Comparison of ENCODE assay signal across 30 cellular contexts in the genomic region with DNA sequence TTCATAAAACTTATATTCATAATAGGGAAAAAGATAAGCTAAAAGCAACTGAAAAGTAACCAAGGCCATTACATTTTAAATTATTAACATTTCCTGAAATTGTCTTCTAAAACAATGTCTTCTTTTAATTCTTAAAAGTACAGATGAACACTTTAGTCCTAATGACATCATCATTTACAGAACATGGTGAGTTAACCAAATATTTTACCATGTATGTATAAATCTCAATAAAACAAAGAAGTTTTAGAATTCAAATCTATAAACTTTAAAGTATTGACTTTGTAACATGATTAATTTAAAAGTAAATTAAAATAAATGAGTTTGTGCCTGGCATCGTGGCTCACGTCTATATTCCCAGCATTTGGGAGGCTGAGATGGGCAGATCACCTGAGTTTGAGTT.
"Had no signal": no experiment of that assay in that cellular context is flagged by ENCODE, and none has a peak within 500 bp of the region (broad histone marks: within the 10 kb centered on the region; RNA-seq: fewer than 3 reads in every experiment).

No MANE protein-coding gene starts in this region.

- ATAC-seq: activated naive CD8-positive, alpha-beta T cell treated with anti-CD3 and anti-CD28 coated beads, Interleukin-2, amount 50 U/mL, for 24 hours; Right ventricle myocardium inferior; SK-N-SH treated with all-trans-retinoic acid at 6 μM for 48 hours had no signal

- H3K36me3 ChIP-seq: Peyer's patch, WERI-Rb-1 had no signal

- FAIRE-seq: bronchial epithelial cell had no signal

- H3K4me3 ChIP-seq: Peyer's patch had no signal

- H3K27ac ChIP-seq: Peyer's patch, RWPE1, WERI-Rb-1 had no signal

- H3K4me1 ChIP-seq: Peyer's patch had no signal

- DNase-seq: activated CD4-positive, alpha-beta T cell treated with anti-CD3 and anti-CD28 coated beads for 1 hour; activated CD4-positive, alpha-beta T cell treated with anti-CD3 and anti-CD28 coated beads, Interleukin-2, amount 10 ng/mL, durations not matched to agents 24 days and 14 days; activated CD4-positive, alpha-beta T cell treated with anti-CD3 and anti-CD28 coated beads, Interleukin-2, amount 50 U/mL, for 48 hours; activated CD4-positive, CD25-positive, alpha-beta regulatory T cell; activated CD8-positive, alpha-beta T cell treated with anti-CD3 and anti-CD28 coated beads, Interleukin-2, amount 10 ng/mL, durations not matched to agents 7 days and 5 days; activated effector memory CD4-positive, alpha-beta T cell treated with Interleukin-2 at 50 U/mL for 16 hours; activated naive CD4-positive, alpha-beta T cell treated with anti-CD3 and anti-CD28 coated beads, Interleukin-2, amount 10 ng/mL, durations not matched to agents 7 days and 5 days; activated naive CD8-positive, alpha-beta T cell treated with anti-CD3 and anti-CD28 coated beads, Interleukin-2, amount 50 U/mL, for 24 hours; activated T-cell treated with anti-CD3 and anti-CD28 coated beads for 4 hours; activated T-cell treated with anti-CD3 and anti-CD28 coated beads, Interleukin-2, amount 50 U/mL, for 4 hours; anterior cingulate cortex; caudate nucleus; cerebellar nuclear complex; Karpas-422; NCI-H1105; NCI-H1417 treated with DMSO at 0.1 percent for 48 hours; NCI-H187 treated with DMSO at 0.1 percent for 48 hours; NCI-H2081; NCI-H2171 treated with DMSO at 0.1 percent for 48 hours; NCI-H2227 treated with DMSO at 0.1 percent for 48 hours; NCI-H524 treated with DMSO at 0.1 percent for 48 hours; NK-92 treated with Interleukin-12 subunit alpha and Interleukin-12 subunit beta, amount 100 ng/mL, for 24 hours; Peyer's patch; SIG-M5; T-helper 9 cell; WERI-Rb-1 had no signal

- H3K27me3 ChIP-seq: Peyer's patch had no signal

- H3K9me3 ChIP-seq: Peyer's patch had no signal
